Comparison of ENCODE assay signal across 1 cellular context in genomic region chr7:30284298-30285066, GRCh38.
TF ChIP-seq lines count a peak whose summit lies in the region.

ZNRF2 (plus strand) TSS chr7:30284597; CDS start chr7:30285358, 761 bp downstream.

TF ChIP-seq in K562, 482 proteins besides CTCF, POLR2A, EP300 and RAD21 (continued from another document and continues in another):
- TF ChIP-seq HDAC8 (tag; IDR thresholded peaks at IDR 0.05), result no peak
- no peak for TF ChIP-seq MYNN (IDR thresholded peaks at IDR 0.05)
- TF ChIP-seq MYNN (CRISPR knock-in tag; IDR thresholded peaks at IDR 0.05), result no peak
- no peak for TF ChIP-seq POLR2H (tag; IDR thresholded peaks at IDR 0.05; ENCODE audit: low read depth)
- TF ChIP-seq ZEB2 (IDR thresholded peaks at IDR 0.05), result no peak
- TF ChIP-seq KDM5B (IDR thresholded peaks at IDR 0.05; ENCODE audit: insufficient replicate concordance, low read depth, low read length), result peak; percentile 72
- TF ChIP-seq SMAD4 (CRISPR knock-in tag; conservative IDR thresholded peaks at IDR 0.05), result peak; percentile 94
- no peak for TF ChIP-seq DMBX1 (CRISPR knock-in tag; IDR thresholded peaks at IDR 0.05; ENCODE audit: borderline replicate concordance)
- no peak for TF ChIP-seq RNF219 (CRISPR knock-in tag; IDR thresholded peaks at IDR 0.05)
- TF ChIP-seq EHMT2 (IDR thresholded peaks at IDR 0.05), result no peak
- no peak for TF ChIP-seq ZFP91 (CRISPR knock-in tag; IDR thresholded peaks at IDR 0.05)
- TF ChIP-seq CHAMP1 (IDR thresholded peaks at IDR 0.05), result no peak
- TF ChIP-seq PRMT5 (CRISPR knock-in tag; IDR thresholded peaks at IDR 0.05), result no peak
- no peak for TF ChIP-seq AFF4 (CRISPR knock-in tag; IDR thresholded peaks at IDR 0.05)
- TF ChIP-seq CBX2 (IDR thresholded peaks at IDR 0.05; ENCODE audit: insufficient read depth, low read length, poor library complexity, severe bottlenecking), result no peak
- TF ChIP-seq SMAD3 (CRISPR knock-in tag; conservative IDR thresholded peaks at IDR 0.05), result no peak
- TF ChIP-seq REST (CRISPR knock-in tag; IDR thresholded peaks at IDR 0.05; ENCODE audit: low read depth), result peak; percentile 47; the same call in 1 of the 2 replicates
- TF ChIP-seq ZNF174 (CRISPR knock-in tag; IDR thresholded peaks at IDR 0.05), result no peak
- TF ChIP-seq POU5F1 (IDR thresholded peaks at IDR 0.05; ENCODE audit: borderline replicate concordance, low read depth, low read length, partially characterized antibody), result no peak
- TF ChIP-seq GATAD2B (IDR thresholded peaks at IDR 0.05; ENCODE audit: borderline replicate concordance), result no peak
- no peak for TF ChIP-seq MCM3 (IDR thresholded peaks at IDR 0.05)
- TF ChIP-seq CBFB (CRISPR knock-in tag; IDR thresholded peaks at IDR 0.05), result no peak
- no peak for TF ChIP-seq ZNF140 (CRISPR knock-in tag; IDR thresholded peaks at IDR 0.05)
- peak in 1 of 2 experiments; percentile 60; a peak in 1 of 4 replicates for TF ChIP-seq NONO (IDR thresholded peaks at IDR 0.05; ENCODE audit: low read depth in 2 of 2, low read length in 1 of 2)
- TF ChIP-seq NUFIP1 (IDR thresholded peaks at IDR 0.05; ENCODE audit: partially characterized antibody), result no peak
- TF ChIP-seq ZNF184 (CRISPR knock-in tag; IDR thresholded peaks at IDR 0.05), result no peak
- no peak for TF ChIP-seq BDP1 (IDR thresholded peaks at IDR 0.05; ENCODE audit: insufficient read depth, insufficient read length)
- TF ChIP-seq ZKSCAN1 (IDR thresholded peaks at IDR 0.05; ENCODE audit: low read depth, low read length), result no peak
- no peak for TF ChIP-seq HOMEZ (CRISPR knock-in tag; IDR thresholded peaks at IDR 0.05)
- TF ChIP-seq E2F4 (CRISPR knock-in tag; IDR thresholded peaks at IDR 0.05; ENCODE audit: low read depth), result peak; percentile 75
- peak; percentile 21 for TF ChIP-seq PRPF4 (IDR thresholded peaks at IDR 0.05; ENCODE audit: insufficient read depth, low read depth, low read length, poor library complexity, severe bottlenecking)
- TF ChIP-seq PPARD (CRISPR knock-in tag; IDR thresholded peaks at IDR 0.05), result no peak
- no peak for TF ChIP-seq MEF2D (tag; conservative IDR thresholded peaks at IDR 0.05; ENCODE audit: low read depth)
- peak; percentile 95; the same call in 1 of the 2 replicates for TF ChIP-seq FOXP1 (CRISPR knock-in tag; IDR thresholded peaks at IDR 0.05)
- peak; percentile 95 for TF ChIP-seq ARID4B (CRISPR knock-in tag; IDR thresholded peaks at IDR 0.05)
- TF ChIP-seq ATF3 (IDR thresholded peaks at IDR 0.05), result no peak
- TF ChIP-seq ATF3 (CRISPR knock-in tag; conservative IDR thresholded peaks at IDR 0.05), result no peak
- TF ChIP-seq ZNF57 (CRISPR knock-in tag; IDR thresholded peaks at IDR 0.05), result no peak
- no peak for TF ChIP-seq ZNF583 (CRISPR knock-in tag; IDR thresholded peaks at IDR 0.05)
- TF ChIP-seq SRSF3 (IDR thresholded peaks at IDR 0.05; ENCODE audit: insufficient read depth, low read length), result no peak
- TF ChIP-seq TBL1XR1 (IDR thresholded peaks at IDR 0.05; ENCODE audit: low read length in 2 of 2), result peak in 1 of 2 experiments; percentile 5; a peak in 1 of 4 replicates
